8 cellular contexts compared by ENCODE assay signal in genomic region chr12:124992874-124993567, GRCh38. TPM values are rescaled to one million over a fixed set of nuclear protein-coding genes. Genes with fewer than 3 reads are reported as not detected.
DNase-seq lines count a peak whose midpoint lies in the region; ATAC-seq and TF ChIP-seq lines count a peak whose summit lies in the region.

No MANE protein-coding gene starts in this region.

- no peak for DNase-seq in AG04450 (ENCODE audit: low read depth, low spot score)
- DNase-seq in NOMO-1 treated with DMSO at 0.1 percent for 48 hours (lab: John Stamatoyannopoulos, UW; ENCODE audit: unreplicated experiment) = peak; percentile 81
- DNase-seq in activated CD8-positive, alpha-beta memory T cell treated with anti-CD3 and anti-CD28 coated beads for 4 hours (ENCODE audit: low read depth in 2 of 2) = peak; percentile 60 to 68
- DNase-seq in epithelial cell of prostate (ENCODE audit: low read depth, low spot score) = peak; percentile 33
- DNase-seq in nephron progenitor cell = peak; percentile 78

- H3K27me3 Mint-ChIP-seq in nephron progenitor cell (ENCODE audit: low read depth, poor library complexity) = peaks cover 10% of the 10 kb centered on the region

- H3K4me1 ChIP-seq in HUES6 (ENCODE audit: control insufficient read depth, insufficient read depth, low read length) = peaks cover 21% of the 10 kb centered on the region
- H3K4me1 ChIP-seq in stomach smooth muscle (ENCODE audit: control insufficient read depth, insufficient read depth, low read length) = peaks cover 21% of the 10 kb centered on the region

- peak overlapping the region; percentile 86 for H3K4me3 Mint-ChIP-seq in nephron progenitor cell

- H3K9ac ChIP-seq in HUES6 (ENCODE audit: low read length) (peak overlapping the region; percentile 63), stomach smooth muscle (ENCODE audit: low read length in 2 of 2) (peak overlapping the region; percentile 44 to 58)

- H3K27ac ChIP-seq in AG04450 (ENCODE audit: low read depth, low read length) = no peak overlapping the region
- no peak overlapping the region for H3K27ac ChIP-seq in HUES6 (ENCODE audit: low read depth, low read length)
- H3K27ac ChIP-seq in epithelial cell of prostate = peak overlapping the region; percentile 62
- H3K27ac ChIP-seq in stomach smooth muscle (ENCODE audit: low read length) = no peak overlapping the region

- ATAC-seq in GM19035 (IDR thresholded peaks at IDR 0.05; ENCODE audit: unreplicated experiment) = peak; percentile 36

- H3K4me1 Mint-ChIP-seq in nephron progenitor cell = peaks cover 31% of the 10 kb centered on the region

- peak overlapping the region; percentile 31 for H3K27ac Mint-ChIP-seq in nephron progenitor cell

- H3K4me3 ChIP-seq in AG04450 (ENCODE audit: low read depth, low read length) (peak overlapping the region; percentile 69), HUES6 (ENCODE audit: low read depth, low read length) (peak overlapping the region; percentile 60), stomach smooth muscle (ENCODE audit: low read length in 2 of 2) (peak overlapping the region; percentile 64 to 73)

- H3K36me3 Mint-ChIP-seq in nephron progenitor cell (ENCODE audit: low read depth) = no peaks in the 10 kb centered on the region

- H3K36me3 ChIP-seq in HUES6 (ENCODE audit: control insufficient read depth, insufficient read depth, low read length) = no peaks in the 10 kb centered on the region
- no peaks in the 10 kb centered on the region for H3K36me3 ChIP-seq in stomach smooth muscle (ENCODE audit: control insufficient read depth in 2 of 2, insufficient read depth in 2 of 2, low read length in 2 of 2)

- peak; percentile 13; the same call in 1 of the 2 replicates for TF ChIP-seq CTCF in AG04450 (IDR thresholded peaks at IDR 0.05; ENCODE audit: low read depth, low read length)
- peak; percentile 55 for TF ChIP-seq CTCF in nephron progenitor cell (IDR thresholded peaks at IDR 0.05)

- H3K9me3 Mint-ChIP-seq in nephron progenitor cell = peaks cover 3% of the 10 kb centered on the region

- CTCF ChIA-PET in AG04450 (lab: Charles Lee) = no interaction called here

- H3K27me3 ChIP-seq in AG04450 (ENCODE audit: control insufficient read depth, insufficient read depth, low read length) (no peaks in the 10 kb centered on the region), HUES6 (ENCODE audit: control insufficient read depth, insufficient read depth, low read length) (no peaks in the 10 kb centered on the region), stomach smooth muscle (ENCODE audit: control insufficient read depth in 1 of 2, insufficient read depth in 2 of 2, low read length in 2 of 2) (peaks cover 0 to 4% of the 10 kb centered on the region in 2 donors)

- H3K9me3 ChIP-seq in AG04450 (ENCODE audit: control insufficient read depth, insufficient read depth, low read length) = no peaks in the 10 kb centered on the region; the same call in 1 of the 2 replicates
- no peaks in the 10 kb centered on the region for H3K9me3 ChIP-seq in HUES6 (ENCODE audit: control insufficient read depth, insufficient read depth, low read depth, low read length)
- no peaks in the 10 kb centered on the region for H3K9me3 ChIP-seq in stomach smooth muscle (ENCODE audit: control insufficient read depth in 2 of 2, low read length in 2 of 2)

- POLR2A ChIA-PET in AG04450 (lab: Yijun Ruan, JAX) = interaction anchor here (0.5 to 1.6 kb wide), 2 partner anchors 53 to 66 kb away, joined by 3 to 4 read pairs; no protein-coding TSS in a partner anchor

RNA-seq across cellular contexts. Expression of gene BRI3BP, which starts 0.4 kb away (rescaled TPM):
- polyA plus RNA-seq in AG04450 (2011; rRNA removed) = 2.6 and 2.9 TPM in 2 replicates
- polyA minus RNA-seq in AG04450 (2011; rRNA and poly(A)+ RNA removed) = 2.8 and 3.4 TPM in 2 replicates

RNA-seq across cellular contexts. Expression of gene DHX37, which starts 4.1 kb away (rescaled TPM):
- polyA plus RNA-seq in AG04450 (2011; rRNA removed) = 6.3 and 7.5 TPM in 2 replicates
- polyA minus RNA-seq in AG04450 (2011; rRNA and poly(A)+ RNA removed) = 18.4 and 22.0 TPM in 2 replicates
